ENCODE assay signal across 9 cellular contexts in the genomic region with DNA sequence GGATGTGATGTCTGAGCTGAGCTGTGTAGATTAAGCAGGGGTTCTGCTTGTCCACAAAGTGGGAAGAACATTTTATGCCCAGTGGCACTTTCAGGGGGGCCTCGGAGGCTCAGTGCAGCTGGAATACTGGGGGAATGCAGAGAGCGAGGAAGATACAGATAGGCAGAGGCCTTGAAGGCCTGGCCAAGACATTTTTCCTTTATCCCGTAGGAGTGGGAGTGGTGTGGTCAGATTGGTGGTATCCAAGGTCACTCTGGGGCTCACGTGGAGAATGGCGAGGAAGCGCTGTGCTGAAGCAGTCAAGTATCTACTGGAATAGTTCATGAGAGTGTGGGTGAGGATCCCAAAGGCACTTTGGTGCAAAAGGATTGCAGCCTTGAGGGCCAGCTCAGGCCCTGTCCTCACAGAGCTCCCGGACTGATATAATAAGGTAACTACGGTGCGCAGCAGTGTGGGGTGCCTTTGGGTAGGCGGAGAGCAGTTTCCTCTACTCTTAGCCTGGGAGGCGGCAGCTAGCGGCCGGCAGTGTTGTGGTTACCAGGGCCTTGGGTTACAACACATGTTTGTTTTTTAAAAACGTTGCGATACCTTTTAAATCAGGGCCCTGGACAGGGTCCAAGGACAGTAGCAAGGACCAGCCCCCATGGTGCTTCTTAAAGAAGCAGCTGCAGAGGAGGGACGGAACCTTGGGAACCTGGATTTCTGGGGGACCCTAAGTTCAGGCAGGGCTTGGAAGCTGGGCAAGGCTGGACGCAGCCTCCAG. TPM values are rescaled to one million over a fixed set of nuclear protein-coding genes. Genes with fewer than 3 reads are reported as not detected.
DNase-seq lines count a peak whose midpoint lies in the region; ATAC-seq, FAIRE-seq and TF ChIP-seq lines count a peak whose summit lies in the region.
"Had no signal": no experiment of that assay in that cellular context is flagged by ENCODE, and none has a peak within 500 bp of the region (broad histone marks: within the 10 kb centered on the region; RNA-seq: fewer than 3 reads in every experiment).

No MANE protein-coding gene starts in this region.

- no peaks in the 10 kb centered on the region for H4K20me1 ChIP-seq in OCI-LY7 (ENCODE audit: insufficient read depth, low read length)

- H3K9me2 ChIP-seq in OCI-LY7 (ENCODE audit: insufficient read depth, low read length) = no peaks in the 10 kb centered on the region

- H3K4me3 Mint-ChIP-seq in stimulated activated memory B cell treated with anti-CD40 and anti-IgM and Interleukin-4, amounts not matched to agents 10 μg/mL and 1 μg/mL and 100 μg/mL, for 72 hours = peak overlapping the region; percentile 34

- no peak for TF ChIP-seq CTCF in OCI-LY7 (conservative IDR thresholded peaks at IDR 0.05; ENCODE audit: low read length)
- no peak for TF ChIP-seq CTCF in foreskin fibroblast (IDR thresholded peaks at IDR 0.05; ENCODE audit: low read depth, low read length)
- TF ChIP-seq CTCF in D721Med (IDR thresholded peaks at IDR 0.05; ENCODE audit: insufficient read depth, missing control alignments) = no peak

- peak; percentile 60 to 69 for ATAC-seq in activated CD4-positive, CD25-positive, alpha-beta regulatory T cell treated with anti-CD3 and anti-CD28 coated beads, Interleukin-2, amount 50 U/mL, for 24 hours
- ATAC-seq in HG02642 (IDR thresholded peaks at IDR 0.05; ENCODE audit: poor library complexity, unreplicated experiment) = peak; percentile 74
- ATAC-seq in stimulated activated memory B cell treated with anti-CD40 and anti-IgM and Interleukin-4, amounts not matched to agents 10 μg/mL and 1 μg/mL and 100 μg/mL, for 72 hours = peak; percentile 80

- H3K27ac ChIP-seq in OCI-LY7 (ENCODE audit: low read depth, low read length, poor library complexity, severe bottlenecking) = peak overlapping the region; percentile 96
- H3K27ac ChIP-seq: C4-2B had no signal

- FAIRE-seq in D721Med (lab: Jason Lieb, UNC) = no peak

- H3K4me3 ChIP-seq in OCI-LY7 (ENCODE audit: low read depth, low read length, poor library complexity, severe bottlenecking) = peak overlapping the region; percentile 57
- no peak overlapping the region for H3K4me3 ChIP-seq in foreskin fibroblast (ENCODE audit: low read depth in 1 of 2, low read length in 2 of 2)

- H3K9me3 ChIP-seq in OCI-LY7 (ENCODE audit: low read length) = no peaks in the 10 kb centered on the region

- CTCF ChIA-PET in OCI-LY7 (lab: Charles Lee; ENCODE audit: unreplicated experiment) = interaction anchor here (0.6 to 1.8 kb wide), 10 partner anchors 10 to 108 kb away, joined by 3 to 18 read pairs (median 3); a partner anchor contains a TSS

- H3K27me3 Mint-ChIP-seq in stimulated activated memory B cell treated with anti-CD40 and anti-IgM and Interleukin-4, amounts not matched to agents 10 μg/mL and 1 μg/mL and 100 μg/mL, for 72 hours = no peaks in the 10 kb centered on the region

- no peaks in the 10 kb centered on the region for H3K36me3 ChIP-seq in OCI-LY7 (ENCODE audit: insufficient read depth, low read length)

- H3K79me2 ChIP-seq in OCI-LY7 (ENCODE audit: insufficient read depth, low read depth, low read length) = no peaks in the 10 kb centered on the region

- H3K9me3 Mint-ChIP-seq in stimulated activated memory B cell treated with anti-CD40 and anti-IgM and Interleukin-4, amounts not matched to agents 10 μg/mL and 1 μg/mL and 100 μg/mL, for 72 hours = no peaks in the 10 kb centered on the region

- no peak overlapping the region; the same call in 1 of the 2 replicates for H2AFZ ChIP-seq in OCI-LY7 (ENCODE audit: low read length)

- no peaks in the 10 kb centered on the region for H3K36me3 Mint-ChIP-seq in stimulated activated memory B cell treated with anti-CD40 and anti-IgM and Interleukin-4, amounts not matched to agents 10 μg/mL and 1 μg/mL and 100 μg/mL, for 72 hours

- peaks cover 65% of the 10 kb centered on the region for H3K4me1 Mint-ChIP-seq in stimulated activated memory B cell treated with anti-CD40 and anti-IgM and Interleukin-4, amounts not matched to agents 10 μg/mL and 1 μg/mL and 100 μg/mL, for 72 hours

- peaks cover 87% of the 10 kb centered on the region for H3K4me1 ChIP-seq in OCI-LY7 (ENCODE audit: insufficient read depth, low read length, poor library complexity, severe bottlenecking)

- H3K27ac Mint-ChIP-seq in stimulated activated memory B cell treated with anti-CD40 and anti-IgM and Interleukin-4, amounts not matched to agents 10 μg/mL and 1 μg/mL and 100 μg/mL, for 72 hours = peak overlapping the region; percentile 80

- POLR2A ChIA-PET in OCI-LY7 (lab: Charles Lee) = interaction anchor here (0.9 to 13.2 kb wide), 11 partner anchors 17 to 109 kb away, joined by 3 to 272 read pairs (median 5); a partner anchor contains a TSS

- no TSS peak for BruUV-seq in OCI-LY7 (replicated peaks; lab: Mats Ljungman, UMichigan)

- intact Hi-C loops in OCI-LY7 (cut with micrococcal nuclease; ENCODE audit: unreplicated experiment) = loop anchor here (1.0 kb wide), 2 partner anchors 10 to 20 kb away; a partner anchor contains a TSS

- DNase-seq in activated CD4-positive, CD25-positive, alpha-beta regulatory T cell (lab: John Stamatoyannopoulos, UW) = no peak
- peak; percentile 78 for DNase-seq in OCI-LY7 (ENCODE audit: low spot score)
- peak; percentile 24 to 56 for DNase-seq in foreskin fibroblast
- no peak for DNase-seq in D721Med (ENCODE audit: insufficient read length, low spot score)
- DNase-seq in Ammon's horn (ENCODE audit: low spot score) = no peak

- peak overlapping the region; percentile 87 for H3K4me2 ChIP-seq in OCI-LY7 (ENCODE audit: low read length)

RNA-seq across cellular contexts. Expression of a gene that starts 10.8 kb away (rescaled TPM):
- 111 and 123 TPM in 2 replicates for total RNA-seq in OCI-LY7 (2014; rRNA removed; shearing (Covaris generic))
- total RNA-seq in OCI-LY7 (2022) = 118 and 119 TPM in 2 replicates

RNA-seq across cellular contexts. Expression of a gene that starts 18.3 kb away (rescaled TPM):
- 52.4 and 60.2 TPM in 2 replicates for total RNA-seq in OCI-LY7 (2014; rRNA removed; shearing (Covaris generic))
- 52.9 and 64.5 TPM in 2 replicates for total RNA-seq in OCI-LY7 (2022)

Comparison
In these comparisons a context has a peak if more than half of its experiments do, and no peak if none do; other contexts are left out.
1. DNase-seq: peak in OCI-LY7 (single experiment) and foreskin fibroblast (2 of 2); none in activated CD4-positive, CD25-positive, alpha-beta regulatory T cell (0 of 4), D721Med (single experiment) and Ammon's horn (single experiment).
2. Peak in every context shown above with its lines, with median percentiles within 50 percentile points of each other: ATAC-seq.